In the genomic region with DNA sequence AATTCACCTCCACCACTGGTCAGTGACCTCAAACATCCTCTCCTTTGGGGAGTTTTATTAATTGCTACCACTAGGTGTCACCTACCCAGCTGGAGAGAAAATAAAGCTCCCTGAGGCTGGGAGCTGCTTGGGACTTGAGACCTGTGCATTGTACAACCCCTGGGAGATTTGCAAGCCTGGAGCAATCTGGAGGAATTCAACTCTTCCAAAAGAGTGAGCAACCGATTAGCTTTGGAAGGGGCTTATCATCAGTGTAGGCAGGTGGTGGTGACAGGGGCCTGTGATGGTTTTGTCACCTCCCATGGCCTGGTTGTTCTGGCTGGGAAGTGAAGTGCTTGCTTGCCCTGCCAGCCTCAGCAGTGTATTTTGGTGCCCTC, we compare ENCODE assay signal across 7 cellular contexts. TPM values are rescaled to one million over a fixed set of nuclear protein-coding genes. Genes with fewer than 3 reads are reported as not detected.
DNase-seq lines count a peak whose midpoint lies in the region; ATAC-seq, FAIRE-seq and TF ChIP-seq lines count a peak whose summit lies in the region.

No MANE protein-coding gene starts in this region.

- DNase-seq in GM04503 (ENCODE audit: low read depth) (peak; percentile 18), SHP77 treated with DMSO at 0.1 percent for 48 hours (lab: John Stamatoyannopoulos, UW) (peak; percentile 30), fibroblast of mammary gland (ENCODE audit: low read depth) (peak; percentile 58), pancreas (peak in 4 of 6 donors; percentile 42 to 68 (median 55))
- DNase-seq in activated T-cell treated with anti-CD3 and anti-CD28 coated beads, Interleukin-2, amount 50 U/mL, for 72 hours = no peak

- H3K9me3 ChIP-seq in pancreas = no peaks in the 10 kb centered on the region

- no peaks in the 10 kb centered on the region for H3K4me1 Mint-ChIP-seq in activated T-cell treated with anti-CD3 and anti-CD28 coated beads, Interleukin-2, amount 50 U/mL, for 72 hours (ENCODE audit: low read depth)

- 20 to 29% methylated on average over 1 of the region's 1 CpG for WGBS in pancreas, 2 donors

- FAIRE-seq in pancreas (lab: Jason Lieb, UNC) = no peak

- intact Hi-C loops in pancreas (cut with DNase I) = no loop called here

- no peak overlapping the region for H3K27ac Mint-ChIP-seq in activated T-cell treated with anti-CD3 and anti-CD28 coated beads, Interleukin-2, amount 50 U/mL, for 72 hours

- TF ChIP-seq CTCF in fibroblast of mammary gland (conservative IDR thresholded peaks at IDR 0.05; ENCODE audit: control insufficient read depth, insufficient read depth, low read depth, low read length) (peak; percentile 52), pancreas (IDR thresholded peaks at IDR 0.05) (peak; percentile 15 to 51 (median 36))

- ATAC-seq in GM19372 (IDR thresholded peaks at IDR 0.05; ENCODE audit: low read depth, unreplicated experiment) = peak; percentile 89
- ATAC-seq in HG03439 (IDR thresholded peaks at IDR 0.05; ENCODE audit: unreplicated experiment) = peak; percentile 79
- peak; percentile 83 to 90 (median 86) for ATAC-seq in pancreas
- ATAC-seq in activated T-cell treated with anti-CD3 and anti-CD28 coated beads, Interleukin-2, amount 50 U/mL, for 72 hours (replicated peaks in 1 of 2) = no peak

- H3K36me3 ChIP-seq in pancreas = no peaks in the 10 kb centered on the region

- H3K4me3 Mint-ChIP-seq in activated T-cell treated with anti-CD3 and anti-CD28 coated beads, Interleukin-2, amount 50 U/mL, for 72 hours = no peak overlapping the region

- peaks cover 8 to 21% (median 11%) of the 10 kb centered on the region in 3 donors for H3K4me1 ChIP-seq in pancreas

- H3K27me3 ChIP-seq in pancreas = no peaks in the 10 kb centered on the region

- no peaks in the 10 kb centered on the region for H3K36me3 Mint-ChIP-seq in activated T-cell treated with anti-CD3 and anti-CD28 coated beads, Interleukin-2, amount 50 U/mL, for 72 hours (ENCODE audit: insufficient read depth in 2 of 2)

- H3K27me3 Mint-ChIP-seq in activated T-cell treated with anti-CD3 and anti-CD28 coated beads, Interleukin-2, amount 50 U/mL, for 72 hours (ENCODE audit: low read depth) = no peaks in the 10 kb centered on the region

- no peaks in the 10 kb centered on the region for H3K9me3 Mint-ChIP-seq in activated T-cell treated with anti-CD3 and anti-CD28 coated beads, Interleukin-2, amount 50 U/mL, for 72 hours

- no peak overlapping the region for H3K4me3 ChIP-seq in fibroblast of mammary gland (ENCODE audit: control insufficient read depth, low read depth, low read length)
- H3K4me3 ChIP-seq in pancreas = no peak overlapping the region

- H3K27ac ChIP-seq in pancreas = no peak overlapping the region

RNA-seq across cellular contexts. Expression of a gene that starts 30.2 kb away (rescaled TPM):
- 10 to 100 TPM; 17.3 to 27.9 (median 22.1) TPM for total RNA-seq in pancreas
- 10 to 100 TPM in 1 of 2 donors, 1 to 10 TPM in 1; 5.6 to 11.4 TPM for polyA plus RNA-seq in pancreas
- total RNA-seq in activated T-cell treated with anti-CD3 and anti-CD28 coated beads, Interleukin-2, amount 50 U/mL, for 72 hours = 1 to 10 TPM; 6.5 to 7.6 TPM

Comparison
In these comparisons a context has a peak if more than half of its experiments do, and no peak if none do; other contexts are left out.
1. DNase-seq: peak in GM04503 (single experiment), SHP77 treated with DMSO at 0.1 percent for 48 hours (single experiment), fibroblast of mammary gland (single experiment) and pancreas (4 of 6); none in activated T-cell treated with anti-CD3 and anti-CD28 coated beads, Interleukin-2, amount 50 U/mL, for 72 hours (0 of 2).
2. ATAC-seq: peak in GM19372 (single experiment), HG03439 (single experiment) and pancreas (4 of 4); none in activated T-cell treated with anti-CD3 and anti-CD28 coated beads, Interleukin-2, amount 50 U/mL, for 72 hours (0 of 2).